1 cellular context compared by ENCODE assay signal in the genomic region with DNA sequence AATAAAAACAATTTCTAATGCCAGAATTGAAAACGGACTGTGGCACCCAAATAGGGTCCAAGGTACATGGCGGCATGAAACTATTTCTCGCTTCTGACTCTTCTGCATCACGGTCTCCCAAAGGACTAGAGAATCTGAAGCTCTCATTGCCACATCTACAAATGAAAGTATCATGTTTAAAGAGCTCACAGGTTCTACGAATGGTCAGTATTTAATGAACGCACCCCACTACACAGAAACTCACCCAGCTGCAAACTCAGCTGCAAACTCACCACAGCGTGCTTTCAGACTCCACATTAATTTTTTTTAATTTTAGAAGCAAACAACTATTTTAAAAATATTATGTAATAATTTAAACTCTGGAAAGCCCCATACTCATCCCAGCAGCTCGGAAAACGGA.
TF ChIP-seq lines count a peak whose summit lies in the region.

No MANE protein-coding gene starts in this region.

TF ChIP-seq in K562, 482 proteins besides CTCF, POLR2A, EP300 and RAD21 (continued from another document):
- TF ChIP-seq, protein P1, sequence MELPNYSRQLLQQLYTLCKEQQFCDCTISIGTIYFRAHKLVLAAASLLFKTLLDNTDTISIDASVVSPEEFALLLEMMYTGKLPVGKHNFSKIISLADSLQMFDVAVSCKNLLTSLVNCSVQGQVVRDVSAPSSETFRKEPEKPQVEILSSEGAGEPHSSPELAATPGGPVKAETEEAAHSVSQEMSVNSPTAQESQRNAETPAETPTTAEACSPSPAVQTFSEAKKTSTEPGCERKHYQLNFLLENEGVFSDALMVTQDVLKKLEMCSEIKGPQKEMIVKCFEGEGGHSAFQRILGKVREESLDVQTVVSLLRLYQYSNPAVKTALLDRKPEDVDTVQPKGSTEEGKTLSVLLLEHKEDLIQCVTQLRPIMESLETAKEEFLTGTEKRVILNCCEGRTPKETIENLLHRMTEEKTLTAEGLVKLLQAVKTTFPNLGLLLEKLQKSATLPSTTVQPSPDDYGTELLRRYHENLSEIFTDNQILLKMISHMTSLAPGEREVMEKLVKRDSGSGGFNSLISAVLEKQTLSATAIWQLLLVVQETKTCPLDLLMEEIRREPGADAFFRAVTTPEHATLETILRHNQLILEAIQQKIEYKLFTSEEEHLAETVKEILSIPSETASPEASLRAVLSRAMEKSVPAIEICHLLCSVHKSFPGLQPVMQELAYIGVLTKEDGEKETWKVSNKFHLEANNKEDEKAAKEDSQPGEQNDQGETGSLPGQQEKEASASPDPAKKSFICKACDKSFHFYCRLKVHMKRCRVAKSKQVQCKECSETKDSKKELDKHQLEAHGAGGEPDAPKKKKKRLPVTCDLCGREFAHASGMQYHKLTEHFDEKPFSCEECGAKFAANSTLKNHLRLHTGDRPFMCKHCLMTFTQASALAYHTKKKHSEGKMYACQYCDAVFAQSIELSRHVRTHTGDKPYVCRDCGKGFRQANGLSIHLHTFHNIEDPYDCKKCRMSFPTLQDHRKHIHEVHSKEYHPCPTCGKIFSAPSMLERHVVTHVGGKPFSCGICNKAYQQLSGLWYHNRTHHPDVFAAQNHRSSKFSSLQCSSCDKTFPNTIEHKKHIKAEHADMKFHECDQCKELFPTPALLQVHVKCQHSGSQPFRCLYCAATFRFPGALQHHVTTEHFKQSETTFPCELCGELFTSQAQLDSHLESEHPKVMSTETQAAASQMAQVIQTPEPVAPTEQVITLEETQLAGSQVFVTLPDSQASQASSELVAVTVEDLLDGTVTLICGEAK (IDR thresholded peaks at IDR 0.05): 0 out of 2 replicates have a peak, but pooled peaks have one; percentile 3
- TF ChIP-seq, protein P1 (CRISPR knock-in tag; IDR thresholded peaks at IDR 0.05): no peak
